Comparison of ENCODE assay signal across 8 cellular contexts in genomic region chr1:234722904-234723588, GRCh38.
DNase-seq lines count a peak whose midpoint lies in the region; ATAC-seq and TF ChIP-seq lines count a peak whose summit lies in the region.

No MANE protein-coding gene starts in this region.

- no peak for TF ChIP-seq RAD21 in SK-N-SH (IDR thresholded peaks at IDR 0.05; ENCODE audit: low read length)

- no peaks in the 10 kb centered on the region for H3K9me2 ChIP-seq in SK-N-SH

- WGBS in SK-N-SH (ENCODE audit: low lambda C conversion rate) = 56% methylated on average over 23 of the region's 23 CpGs

- no peak for TF ChIP-seq CTCF in SK-N-SH (IDR thresholded peaks at IDR 0.05)
- no peak for TF ChIP-seq CTCF in left ventricle myocardium inferior (IDR thresholded peaks at IDR 0.05; ENCODE audit: borderline replicate concordance)

- H3K36me3 ChIP-seq in SK-N-SH (replicated peaks in 1 of 2; ENCODE audit: control insufficient read depth in 1 of 2, insufficient read depth in 2 of 2, low read length in 1 of 2) = no peaks in the 10 kb centered on the region
- H3K36me3 ChIP-seq in left ventricle myocardium inferior = no peaks in the 10 kb centered on the region

- H3K9me3 ChIP-seq in SK-N-SH (no peaks in the 10 kb centered on the region), left ventricle myocardium inferior (replicated peaks) (no peaks in the 10 kb centered on the region)

- CTCF ChIA-PET in SK-N-SH (lab: Yijun Ruan, JAX) = interaction anchor here (0.6 to 2.5 kb wide), 16 partner anchors 11 to 430 kb away, joined by 3 to 14 read pairs (median 4); partner anchors contain the start of gene IRF2BP2

- peak overlapping the region; percentile 81 for H3K9ac ChIP-seq in SK-N-SH

- no peaks in the 10 kb centered on the region for H4K20me1 ChIP-seq in SK-N-SH (ENCODE audit: insufficient read depth)

- no peak for ATAC-seq in HG03521 (IDR thresholded peaks at IDR 0.05; ENCODE audit: unreplicated experiment)
- ATAC-seq in GM21528 (IDR thresholded peaks at IDR 0.05; ENCODE audit: low FRiP score, unreplicated experiment) = no peak

- intact Hi-C loops in left ventricle myocardium inferior (cut with micrococcal nuclease) = loop anchor here (5.0 to 10.0 kb wide), 3 partner anchors 194 to 354 kb away; no protein-coding TSS in a partner anchor

- TF ChIP-seq EP300 in SK-N-SH (IDR thresholded peaks at IDR 0.05; ENCODE audit: borderline replicate concordance in 1 of 2, low read depth in 1 of 2, low read length in 1 of 2) = no peak

- H3K27ac ChIP-seq in SK-N-SH (ENCODE audit: low read depth in 2 of 2, low read length in 1 of 2) (peak overlapping the region; percentile 99 to 100), left ventricle myocardium inferior (replicated peaks) (peak overlapping the region; percentile 99)

- H3K4me3 ChIP-seq in SK-N-SH (ENCODE audit: low read depth in 2 of 2, low read length in 1 of 2) (peak overlapping the region; percentile 3 to 49), left ventricle myocardium inferior (peak overlapping the region; percentile 41)

- H3K27me3 ChIP-seq in SK-N-SH (ENCODE audit: insufficient read depth) (no peaks in the 10 kb centered on the region), left ventricle myocardium inferior (ENCODE audit: low read depth) (no peaks in the 10 kb centered on the region)

- H2AFZ ChIP-seq in SK-N-SH (ENCODE audit: low read depth) = peak overlapping the region; percentile 27; the same call in 1 of the 2 replicates

- H3K79me2 ChIP-seq in SK-N-SH (ENCODE audit: insufficient read depth) = no peaks in the 10 kb centered on the region

- H3F3A ChIP-seq in SK-N-SH (replicated peaks; ENCODE audit: insufficient read depth) = peaks cover 46% of the 10 kb centered on the region

- H3K4me1 ChIP-seq in SK-N-SH (ENCODE audit: control insufficient read depth in 1 of 2, insufficient read depth in 2 of 2, low read depth in 1 of 2, low read length in 1 of 2) = peaks cover 61 to 74% of the 10 kb centered on the region in 2 experiments
- peaks cover 96% of the 10 kb centered on the region for H3K4me1 ChIP-seq in left ventricle myocardium inferior

- peak overlapping the region; percentile 84 for H3K4me2 ChIP-seq in SK-N-SH

- DNase-seq in HPDE6-E6E7 (ENCODE audit: extremely low spot score) (peak; percentile 83), SK-N-SH (peak; percentile 56), left ventricle myocardium inferior (peak; percentile 67), renal cortical epithelial cell (ENCODE audit: low read depth) (peak; percentile 95), KG1 (lab: John Stamatoyannopoulos, UW) (no peak)
- peak; percentile 58 for DNase-seq in activated naive CD8-positive, alpha-beta T cell treated with anti-CD3 and anti-CD28 coated beads, Interleukin-2, amount 50 U/mL, for 16 hours (ENCODE audit: low read depth, low spot score)

- POLR2A ChIA-PET in SK-N-SH (lab: Yijun Ruan, JAX) = interaction anchor here (0.8 to 3.0 kb wide), 14 partner anchors 45 to 360 kb away, joined by 3 to 108 read pairs (median 8); partner anchors contain the start of gene IRF2BP2

TF ChIP-seq in SK-N-SH, 30 proteins besides CTCF, POLR2A, EP300 and RAD21:
- TF ChIP-seq SIN3A (IDR thresholded peaks at IDR 0.05; ENCODE audit: borderline replicate concordance, low read depth, low read length) (no peak), EZH2phosphoT487 (IDR thresholded peaks at IDR 0.05; ENCODE audit: borderline replicate concordance, low read depth) (no peak), JUND (IDR thresholded peaks at IDR 0.05) (peak; percentile 17; the same call in 1 of the 2 replicates), PBX3 (IDR thresholded peaks at IDR 0.05) (peak; percentile 41; the same call in 1 of the 2 replicates), IRF3 (IDR thresholded peaks at IDR 0.05; ENCODE audit: low read depth, low read length) (no peak), POLR2AphosphoS5 (IDR thresholded peaks at IDR 0.05; ENCODE audit: low read depth, low read length) (no peak), MXI1 (IDR thresholded peaks at IDR 0.05; ENCODE audit: low read depth, low read length) (no peak), REST (IDR thresholded peaks at IDR 0.05; ENCODE audit: low read depth, low read length) (peak; percentile 26; the same call in 1 of the 2 replicates), ZBTB33 (IDR thresholded peaks at IDR 0.05; ENCODE audit: borderline replicate concordance, low read depth) (no peak), FOSL2 (IDR thresholded peaks at IDR 0.05; ENCODE audit: borderline replicate concordance, low read depth) (peak; percentile 72; the same call in 1 of the 2 replicates), RFX5 (IDR thresholded peaks at IDR 0.05; ENCODE audit: low read length) (no peak)
